In genomic region chr2:237742614-237743013, GRCh38 we compare ENCODE assay signal across 13 cellular contexts. TPM values are rescaled to one million over a fixed set of nuclear protein-coding genes. Genes with fewer than 3 reads are reported as not detected.
DNase-seq lines count a peak whose midpoint lies in the region; ATAC-seq and TF ChIP-seq lines count a peak whose summit lies in the region.
"Had no signal": no experiment of that assay in that cellular context is flagged by ENCODE, and none has a peak within 500 bp of the region (broad histone marks: within the 10 kb centered on the region; RNA-seq: fewer than 3 reads in every experiment).

No MANE protein-coding gene starts in this region.

- no peak overlapping the region for H4K5ac ChIP-seq in IMR-90 (ENCODE audit: low read depth, low read length)

- peaks cover 10% of the 10 kb centered on the region for H3K36me3 ChIP-seq in IMR-90 (ENCODE audit: control insufficient read depth, insufficient read depth, low read length)
- peaks cover 0 to 14% of the 10 kb centered on the region in 2 donors for H3K36me3 ChIP-seq in gastroesophageal sphincter
- H3K36me3 ChIP-seq in gastrocnemius medialis, result peaks cover 0 to 11% of the 10 kb centered on the region in 2 donors
- peaks cover 0 to 40% (median 0%) of the 10 kb centered on the region in 3 donors for H3K36me3 ChIP-seq in esophagus squamous epithelium

- CTCF ChIA-PET in activated CD4-positive, alpha-beta T cell treated with anti-CD3 and anti-CD28 coated beads, Interleukin-2, amount 10 ng/mL, durations not matched to agents 7 days and 5 days (lab: Charles Lee), result interaction anchor here (0.7 to 4.5 kb wide), 6 partner anchors 44 to 230 kb away, joined by 3 to 53 read pairs (median 4); no protein-coding TSS in a partner anchor
- CTCF ChIA-PET in IMR-90 (lab: Yijun Ruan, JAX), result interaction anchor here (0.7 kb wide), 1 partner anchor 681 kb away, joined by 3 read pairs; no protein-coding TSS in a partner anchor

- intact Hi-C loops in IMR-90 (cut with micrococcal nuclease), result loop anchor here (5.0 to 10.0 kb wide), 2 partner anchors 140 to 648 kb away; no protein-coding TSS in a partner anchor
- intact Hi-C loops in gastrocnemius medialis (cut with DNase I; ENCODE audit: low total_unique reads), result no loop called here
- intact Hi-C loops in esophagus squamous epithelium (cut with DNase I), result loop anchor here (10.0 kb wide), 1 partner anchor 158 kb away; no protein-coding TSS in a partner anchor

- no peak overlapping the region for H3K56ac ChIP-seq in IMR-90 (ENCODE audit: extremely low read depth, insufficient read depth, low read length)

- no peaks in the 10 kb centered on the region for H3K9me3 Mint-ChIP-seq in activated CD4-positive, alpha-beta T cell treated with anti-CD3 and anti-CD28 coated beads, Interleukin-2, amount 10 ng/mL, durations not matched to agents 7 days and 5 days

- no peak overlapping the region for H2AK9ac ChIP-seq in IMR-90 (replicated peaks; ENCODE audit: low read depth, low read length, poor library complexity)

- no peak overlapping the region for H3K9ac ChIP-seq in IMR-90 (ENCODE audit: low read depth, low read length)

- 100% methylated on average over 2 of the region's 3 CpGs; no CpG with 5 or more reads in 1 of the 2 experiments for WGBS in IMR-90 (ENCODE audit: extremely low coverage in 2 of 2, insufficient read length in 1 of 2), 2 experiments
- 70 to 100% methylated on average over 1 to 2 of the region's 3 CpGs for WGBS in gastroesophageal sphincter (ENCODE audit: low coverage in 1 of 2), 2 donors
- 82 to 88% methylated on average over 3 of the region's 3 CpGs for WGBS in esophagus squamous epithelium, 2 donors

- H3K9me3 ChIP-seq in IMR-90 (ENCODE audit: control insufficient read depth, insufficient read depth, low read length) (no peaks in the 10 kb centered on the region), gastroesophageal sphincter (no peaks in the 10 kb centered on the region), gastrocnemius medialis (no peaks in the 10 kb centered on the region), esophagus squamous epithelium (no peaks in the 10 kb centered on the region)
- H3K9me3 ChIP-seq: A549, upper lobe of left lung had no signal

- peak overlapping the region; percentile 51 for H3K27ac Mint-ChIP-seq in activated CD4-positive, alpha-beta T cell treated with anti-CD3 and anti-CD28 coated beads, Interleukin-2, amount 10 ng/mL, durations not matched to agents 7 days and 5 days

- no peak overlapping the region for H3K4ac ChIP-seq in IMR-90 (ENCODE audit: low read depth, low read length)

- H2BK120ac ChIP-seq in IMR-90 (ENCODE audit: low read depth, low read length), result no peak overlapping the region

- POLR2A ChIA-PET in activated CD4-positive, alpha-beta T cell treated with anti-CD3 and anti-CD28 coated beads, Interleukin-2, amount 10 ng/mL, durations not matched to agents 7 days and 5 days (lab: Charles Lee), result no interaction called here
- POLR2A ChIA-PET in IMR-90 (lab: Charles Lee; ENCODE audit: unreplicated experiment), result interaction anchor here (0.7 kb wide), 1 partner anchor 8 kb away, joined by 4 read pairs; no protein-coding TSS in a partner anchor

- dilution Hi-C loops in IMR-90 (cut with HindIII; ENCODE audit: low sequenced_read_pairs, unreplicated experiment), result no loop called here

- no peak for TF ChIP-seq EP300 in gastroesophageal sphincter (IDR thresholded peaks at IDR 0.05)

- H3K4me2 ChIP-seq in IMR-90 (ENCODE audit: low read depth, low read length), result no peak overlapping the region
- H3K4me2 ChIP-seq: A549 had no signal

- H3K4me3 ChIP-seq in IMR-90 (ENCODE audit: insufficient read depth, low read depth, low read length) (no peak overlapping the region), gastroesophageal sphincter (no peak overlapping the region), gastrocnemius medialis (no peak overlapping the region), esophagus squamous epithelium (no peak overlapping the region)
- H3K4me3 ChIP-seq: A549, upper lobe of left lung had no signal

- H3K4me3 Mint-ChIP-seq in activated CD4-positive, alpha-beta T cell treated with anti-CD3 and anti-CD28 coated beads, Interleukin-2, amount 10 ng/mL, durations not matched to agents 7 days and 5 days, result no peak overlapping the region

- no peak overlapping the region for H2AK5ac ChIP-seq in IMR-90 (ENCODE audit: low read depth, low read length)

- in situ Hi-C loops in IMR-90 (cut with MboI; ENCODE audit: low sequenced_read_pairs) (loop anchor here (5.0 to 25.0 kb wide), 4 partner anchors 70 to 630 kb away; partner anchors contain the start of gene RAB17), gastrocnemius medialis (cut with MboI; ENCODE audit: low sequenced_read_pairs in 4 of 4) (loop anchor here (5.0 to 10.0 kb wide), 7 partner anchors 58 to 228 kb away; partner anchors contain the start of gene RAB17 (in 1 of the 4)), GM13977 (cut with MboI; ENCODE audit: low pct_unique_long_range_greater_than_20kb, low sequenced_read_pairs, unreplicated experiment) (no loop called here)

- no peak overlapping the region for H3K23ac ChIP-seq in IMR-90 (ENCODE audit: low read depth, low read length)

- H3K79me1 ChIP-seq in IMR-90 (ENCODE audit: low read depth in 1 of 2, low read length in 2 of 2), result peaks cover 50 to 87% of the 10 kb centered on the region in 2 experiments

- H3K4me1 ChIP-seq in IMR-90 (ENCODE audit: control insufficient read depth, insufficient read depth, low read length) (peaks cover 20% of the 10 kb centered on the region), gastroesophageal sphincter (peaks cover 7 to 83% (median 46%) of the 10 kb centered on the region in 3 donors), gastrocnemius medialis (peaks cover 72 to 73% of the 10 kb centered on the region in 2 donors), esophagus squamous epithelium (peaks cover 6 to 76% (median 37%) of the 10 kb centered on the region in 3 donors)

- no peaks in the 10 kb centered on the region for H3K27me3 ChIP-seq in IMR-90 (ENCODE audit: control insufficient read depth, insufficient read depth, low read length)
- no peaks in the 10 kb centered on the region for H3K27me3 ChIP-seq in gastroesophageal sphincter
- no peaks in the 10 kb centered on the region for H3K27me3 ChIP-seq in gastrocnemius medialis
- no peaks in the 10 kb centered on the region for H3K27me3 ChIP-seq in esophagus squamous epithelium
- H3K27me3 ChIP-seq: upper lobe of left lung had no signal

- H2AFZ ChIP-seq in IMR-90 (replicated peaks; ENCODE audit: low read length, poor library complexity), result no peak overlapping the region

- H3K18ac ChIP-seq in IMR-90 (ENCODE audit: low read depth, low read length), result no peak overlapping the region

- no TSS peak for BruUV-seq in IMR-90 (replicated peaks; lab: Mats Ljungman, UMichigan)

- no peak for TF ChIP-seq RAD21 in IMR-90 (IDR thresholded peaks at IDR 0.05; ENCODE audit: low read length)

- peaks cover 24% of the 10 kb centered on the region for H3K4me1 Mint-ChIP-seq in activated CD4-positive, alpha-beta T cell treated with anti-CD3 and anti-CD28 coated beads, Interleukin-2, amount 10 ng/mL, durations not matched to agents 7 days and 5 days

- no peak overlapping the region for H2BK5ac ChIP-seq in IMR-90 (ENCODE audit: low read depth, low read length, poor library complexity, severe bottlenecking)

- TF ChIP-seq CTCF in IMR-90 (conservative IDR thresholded peaks at IDR 0.05; ENCODE audit: low read depth, low read length) (no peak), gastroesophageal sphincter (IDR thresholded peaks at IDR 0.05) (no peak), gastrocnemius medialis (IDR thresholded peaks at IDR 0.05 in 4 of 5, conservative IDR thresholded peaks at IDR 0.05 in 1 of 5) (no peak), GM13977 (IDR thresholded peaks at IDR 0.05; ENCODE audit: extremely low read depth, insufficient read depth, missing control alignments) (no peak), esophagus squamous epithelium (IDR thresholded peaks at IDR 0.05) (no peak)

- no peak overlapping the region for H2BK20ac ChIP-seq in IMR-90 (ENCODE audit: low read depth, low read length)

- no peaks in the 10 kb centered on the region for H3K27me3 Mint-ChIP-seq in activated CD4-positive, alpha-beta T cell treated with anti-CD3 and anti-CD28 coated beads, Interleukin-2, amount 10 ng/mL, durations not matched to agents 7 days and 5 days

- H4K8ac ChIP-seq in IMR-90 (ENCODE audit: low read depth in 2 of 2, low read length in 2 of 2), result no peak overlapping the region

- TF ChIP-seq POLR2A in IMR-90 (IDR thresholded peaks at IDR 0.05; ENCODE audit: low read depth, low read length) (0 out of 2 replicates have a peak, but pooled peaks have one; percentile 21), gastroesophageal sphincter (IDR thresholded peaks at IDR 0.05) (no peak), gastrocnemius medialis (IDR thresholded peaks at IDR 0.05) (no peak), esophagus squamous epithelium (IDR thresholded peaks at IDR 0.05) (no peak)

- peaks cover 58% of the 10 kb centered on the region for H4K20me1 ChIP-seq in IMR-90 (ENCODE audit: insufficient read depth, low read length)

- no peak overlapping the region for H4K91ac ChIP-seq in IMR-90 (ENCODE audit: insufficient read depth, low read depth, low read length)

- ATAC-seq in IMR-90 (ENCODE audit: low read depth) (no peak), gastroesophageal sphincter (no peak), gastrocnemius medialis (no peak)

- H3K9me1 ChIP-seq in IMR-90 (ENCODE audit: insufficient read depth, low read length), result peaks cover 27% of the 10 kb centered on the region

- no peak overlapping the region for H3K27ac ChIP-seq in IMR-90 (ENCODE audit: insufficient read depth, low read length)
- H3K27ac ChIP-seq in gastroesophageal sphincter, result peak overlapping the region in 3 of 4 donors; percentile 38 to 84 (median 84)
- H3K27ac ChIP-seq in gastrocnemius medialis, result peak overlapping the region; percentile 56 to 80 (median 66)
- H3K27ac ChIP-seq in esophagus squamous epithelium, result peak overlapping the region in 2 of 4 donors; percentile 76 to 77
- H3K27ac ChIP-seq: A549 had no signal

- H3K36me3 Mint-ChIP-seq in activated CD4-positive, alpha-beta T cell treated with anti-CD3 and anti-CD28 coated beads, Interleukin-2, amount 10 ng/mL, durations not matched to agents 7 days and 5 days (ENCODE audit: low read depth), result peaks cover 15% of the 10 kb centered on the region

- H2BK15ac ChIP-seq in IMR-90 (ENCODE audit: low read depth, low read length), result no peak overlapping the region

- no peak overlapping the region for H3K14ac ChIP-seq in IMR-90 (replicated peaks; ENCODE audit: low read depth, low read length)

- no peak for DNase-seq in activated CD4-positive, alpha-beta T cell treated with anti-CD3 and anti-CD28 coated beads, Interleukin-2, amount 10 ng/mL, durations not matched to agents 7 days and 5 days
- DNase-seq in activated CD4-positive, alpha-beta T cell treated with anti-CD3 and anti-CD28 coated beads for 4 hours, result no peak
- DNase-seq in IMR-90 (no peak), gastrocnemius medialis (no peak), GM13977 (ENCODE audit: low spot score) (no peak), esophagus squamous epithelium (lab: John Stamatoyannopoulos, UW) (no peak)
- DNase-seq in stimulated activated CD4-positive, alpha-beta T cell treated with anti-CD3 and anti-CD28 coated beads, Interleukin-12 subunit alpha, Interleukin-12 subunit beta, amount 100 ng/mL, for 4 hours, result no peak
- DNase-seq: NCI-H1436, NCI-H524, nucleus accumbens, upper lobe of left lung had no signal

RNA-seq across cellular contexts. Expression of gene RBM44, which starts 56.0 kb away (rescaled TPM):
- 1 to 10 TPM; 1.3 to 1.4 TPM for total RNA-seq in activated CD4-positive, alpha-beta T cell treated with anti-CD3 and anti-CD28 coated beads, Interleukin-2, amount 10 ng/mL, durations not matched to agents 7 days and 5 days
- total RNA-seq in IMR-90 (2012; rRNA removed), result 0.18 and 0.28 TPM in 2 replicates
- polyA plus RNA-seq in IMR-90 (2012; rRNA removed), result 0.14 TPM in 2 replicates
- polyA plus RNA-seq in IMR-90 (2012; cell fraction: cytosol; rRNA removed), result not detected in 2 replicates
- 0.04 and 0.73 TPM in 2 replicates for polyA plus RNA-seq in IMR-90 (2012; cell fraction: nucleus; rRNA removed; ENCODE audit: low replicate concordance)
- total RNA-seq in gastroesophageal sphincter, result 1 to 10 TPM in 2 of 4 donors, under 1 TPM in 2; 0.45 to 1.4 (median 0.93) TPM
- total RNA-seq in gastrocnemius medialis, result under 1 TPM; 0.07 to 0.51 (median 0.26) TPM
- 1 to 10 TPM in 1 of 4 donors, under 1 TPM in 3; 0.08 to 1.5 (median 0.20) TPM for total RNA-seq in esophagus squamous epithelium
